ENCODE assay signal across 13 cellular contexts in genomic region chr5:1227669-1228068, GRCh38. TPM values are rescaled to one million over a fixed set of nuclear protein-coding genes. Genes with fewer than 3 reads are reported as not detected.
DNase-seq lines count a peak whose midpoint lies in the region; ATAC-seq and FAIRE-seq lines count a peak whose summit lies in the region.
"Had no signal": no experiment of that assay in that cellular context is flagged by ENCODE, and none has a peak within 500 bp of the region (broad histone marks: within the 10 kb centered on the region; RNA-seq: fewer than 3 reads in every experiment).

No MANE protein-coding gene starts in this region.

- no peak overlapping the region for H3K9ac ChIP-seq in mesendoderm (ENCODE audit: low read length)

- H2AK5ac ChIP-seq in mesendoderm (ENCODE audit: low read length), result no peak overlapping the region

- ATAC-seq in GM18861 (IDR thresholded peaks at IDR 0.05; ENCODE audit: unreplicated experiment) (no peak), GM19351 (IDR thresholded peaks at IDR 0.05; ENCODE audit: unreplicated experiment) (no peak)

- H3K27me3 ChIP-seq in mesendoderm (ENCODE audit: insufficient read depth, low read length, poor library complexity), result no peaks in the 10 kb centered on the region

- no peak overlapping the region for H2BK120ac ChIP-seq in mesendoderm (ENCODE audit: low read depth, low read length)

- FAIRE-seq in HTR-8/SVneo (lab: Jason Lieb, UNC), result peak; percentile 71

- H3K23ac ChIP-seq in mesendoderm (ENCODE audit: low read length), result no peak overlapping the region

- no peaks in the 10 kb centered on the region for H3K79me2 ChIP-seq in mesendoderm (ENCODE audit: control insufficient read depth, insufficient read depth, low read length)

- no peak overlapping the region for H4K5ac ChIP-seq in mesendoderm (ENCODE audit: low read length)

- no peak overlapping the region for H3K56ac ChIP-seq in mesendoderm (ENCODE audit: low read length)

- H3K4me1 ChIP-seq in mesendoderm (ENCODE audit: control insufficient read depth, low read depth, low read length), result no peaks in the 10 kb centered on the region
- H3K4me1 ChIP-seq: SJSA1, tibial nerve had no signal

- no peak overlapping the region for H3K4me2 ChIP-seq in mesendoderm (ENCODE audit: low read length)

- no peak overlapping the region for H3K4me3 ChIP-seq in mesendoderm (ENCODE audit: low read length)
- H3K4me3 ChIP-seq: SJSA1, tibial nerve had no signal

- no peaks in the 10 kb centered on the region for H3K79me1 ChIP-seq in mesendoderm (ENCODE audit: low read length)

- no peaks in the 10 kb centered on the region for H3K36me3 ChIP-seq in mesendoderm (ENCODE audit: control insufficient read depth, insufficient read depth, low read length)
- H3K36me3 ChIP-seq: SJSA1, tibial nerve had no signal

- no peak overlapping the region for H3K27ac ChIP-seq in mesendoderm (ENCODE audit: low read depth, low read length)
- H3K27ac ChIP-seq: C4-2B, SJSA1, tibial nerve had no signal

- no CpG with 5 or more reads among the region's 14 CpGs for WGBS in mesendoderm (ENCODE audit: extremely low coverage, insufficient coverage, low lambda C conversion rate)

- no peak overlapping the region for H2BK15ac ChIP-seq in mesendoderm (replicated peaks; ENCODE audit: low read depth)

- peak; percentile 95 for DNase-seq in DMS153 (lab: John Stamatoyannopoulos, UW)
- peak; percentile 96 for DNase-seq in HTR-8/SVneo (ENCODE audit: insufficient read length, low spot score)
- peak; percentile 13 for DNase-seq in NCI-H526 treated with DMSO at 0.1 percent for 48 hours (lab: John Stamatoyannopoulos, UW)
- peak; percentile 56 for DNase-seq in kidney tubule cell (ENCODE audit: low spot score)
- DNase-seq in activated CD4-positive, alpha-beta T cell treated with anti-CD3 and anti-CD28 coated beads, Interleukin-2, amount 50 U/mL, for 1 hour, result no peak
- DNase-seq in mesendoderm, result no peak
- DNase-seq: activated CD4-positive, CD25-positive, alpha-beta regulatory T cell; NCI-H1436 had no signal

- no peak overlapping the region for H4K8ac ChIP-seq in mesendoderm (ENCODE audit: low read depth, low read length)

- H2BK5ac ChIP-seq in mesendoderm (ENCODE audit: low read length), result no peak overlapping the region

- H3K4ac ChIP-seq in mesendoderm (ENCODE audit: low read depth, low read length), result no peak overlapping the region

- H3K18ac ChIP-seq in mesendoderm (ENCODE audit: low read length), result no peak overlapping the region

RNA-seq across cellular contexts. Expression of gene SLC6A18, which starts 2.5 kb away (rescaled TPM):
- polyA plus RNA-seq in mesendoderm (2013, experiment 1 of 2), result not detected
- not detected for polyA plus RNA-seq in mesendoderm (2013, experiment 2 of 2)

RNA-seq across cellular contexts. Expression of gene SLC6A19, which starts 26.3 kb away (rescaled TPM):
- polyA plus RNA-seq in mesendoderm (2013, experiment 1 of 2), result not detected
- polyA plus RNA-seq in mesendoderm (2013, experiment 2 of 2), result not detected

Comparison
In these comparisons a context has a peak if more than half of its experiments do, and no peak if none do; other contexts are left out.
1. DNase-seq: peak in DMS153 (single experiment), HTR-8/SVneo (single experiment), NCI-H526 treated with DMSO at 0.1 percent for 48 hours (single experiment) and kidney tubule cell (single experiment); none in activated CD4-positive, alpha-beta T cell treated with anti-CD3 and anti-CD28 coated beads, Interleukin-2, amount 50 U/mL, for 1 hour (single experiment) and mesendoderm (single experiment).